Comparison of ENCODE assay signal across 8 cellular contexts in the genomic region with DNA sequence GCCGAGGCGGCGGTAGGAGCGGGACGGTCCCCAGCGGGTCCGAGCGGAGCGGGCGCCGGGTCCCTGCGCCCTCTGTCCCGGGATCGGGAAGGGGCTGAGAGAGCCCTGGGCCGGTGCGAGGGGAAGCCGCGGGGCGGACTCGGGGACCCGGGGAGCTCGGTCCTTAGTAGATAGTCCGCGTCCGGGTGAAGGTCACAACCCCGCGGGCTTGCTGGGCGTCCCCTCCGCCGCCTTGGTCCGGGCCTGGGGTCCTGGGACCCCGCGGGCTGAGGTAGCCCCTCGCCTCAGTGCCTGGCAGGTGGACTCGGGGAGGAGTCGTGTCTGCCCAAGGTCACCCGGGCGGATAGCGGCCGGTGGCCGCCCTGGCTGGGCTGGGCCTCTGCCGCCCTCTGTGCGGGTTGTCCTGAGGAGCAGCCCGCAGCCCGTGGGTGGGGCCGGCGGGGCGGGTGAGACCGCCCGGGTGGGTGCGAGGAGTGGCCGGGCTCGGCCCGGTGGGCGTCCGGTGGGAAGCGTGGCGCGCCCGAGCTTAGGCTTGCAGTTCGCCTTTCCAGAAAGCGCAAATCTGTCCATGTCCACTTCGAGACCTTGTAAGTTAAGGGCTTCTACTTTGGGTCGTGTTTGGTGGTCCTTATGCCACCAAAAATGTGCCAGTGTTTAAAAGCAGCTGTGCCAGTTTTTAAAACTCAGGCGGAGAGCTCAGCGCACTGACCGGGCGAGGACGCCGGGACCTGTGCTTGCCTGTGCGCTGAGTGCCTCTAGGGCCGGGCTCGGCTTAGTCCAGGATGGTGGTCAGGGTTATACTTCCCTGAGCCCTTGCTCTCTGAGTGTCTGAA. TPM values are rescaled to one million over a fixed set of nuclear protein-coding genes. Genes with fewer than 3 reads are reported as not detected.
DNase-seq lines count a peak whose midpoint lies in the region; ATAC-seq, FAIRE-seq and TF ChIP-seq lines count a peak whose summit lies in the region.

No MANE protein-coding gene starts in this region.

- no peaks in the 10 kb centered on the region for H3K9me1 ChIP-seq in keratinocyte (ENCODE audit: control insufficient read depth, extremely low read depth, insufficient read depth, low read length)

- ATAC-seq in GM18867 (IDR thresholded peaks at IDR 0.05; ENCODE audit: unreplicated experiment), result peak; percentile 35
- ATAC-seq in HG03097 (IDR thresholded peaks at IDR 0.05; ENCODE audit: low FRiP score, unreplicated experiment), result peak; percentile 5

- TF ChIP-seq CTCF in AG09309 (IDR thresholded peaks at IDR 0.05; ENCODE audit: control insufficient read depth, insufficient read depth, low read depth, low read length, missing control alignments) (no peak), brain (conservative IDR thresholded peaks at IDR 0.05) (no peak), keratinocyte (optimal IDR thresholded peaks at IDR 0.05 in 1 of 3, IDR thresholded peaks at IDR 0.05 in 1 of 3, conservative IDR thresholded peaks at IDR 0.05 in 1 of 3; ENCODE audit: extremely low read depth in 1 of 3, insufficient read depth in 2 of 3, low read length in 3 of 3) (no peak), spleen (IDR thresholded peaks at IDR 0.05 in 8 of 11, conservative IDR thresholded peaks at IDR 0.05 in 3 of 11) (no peak)

- H3K4me1 ChIP-seq in keratinocyte (ENCODE audit: control insufficient read depth, extremely low read depth, insufficient read depth, low read length) (peaks cover 10% of the 10 kb centered on the region), spleen (peaks cover 20 to 83% (median 63%) of the 10 kb centered on the region in 6 donors)

- H3K79me2 ChIP-seq in keratinocyte (ENCODE audit: control insufficient read depth, insufficient read depth, low read length), result peaks cover 70% of the 10 kb centered on the region

- no peak for FAIRE-seq in RCC 7860 (lab: Jason Lieb, UNC)
- no peak for FAIRE-seq in keratinocyte (lab: Jason Lieb, UNC)

- H3K27me3 ChIP-seq in keratinocyte (ENCODE audit: control insufficient read depth, extremely low read depth, insufficient read depth, low read length), result no peaks in the 10 kb centered on the region
- no peaks in the 10 kb centered on the region for H3K27me3 ChIP-seq in spleen (replicated peaks in 1 of 7)

- 0 to 1% (median 0%) methylated on average over 25 to 73 of the region's 73 CpGs for WGBS in spleen, 5 donors

- intact Hi-C loops in spleen (cut with DNase I; ENCODE audit: low total_unique reads), result no loop called here

- H2AFZ ChIP-seq in keratinocyte (ENCODE audit: control insufficient read depth, low read length), result peak overlapping the region; percentile 15

- H3K9me3 ChIP-seq in keratinocyte (ENCODE audit: control insufficient read depth, low read depth, low read length) (no peaks in the 10 kb centered on the region), spleen (no peaks in the 10 kb centered on the region)

- H3K4me2 ChIP-seq in keratinocyte (ENCODE audit: control insufficient read depth, extremely low read depth, insufficient read depth, low read depth, low read length), result peak overlapping the region; percentile 78

- DNase-seq in AG09309 (ENCODE audit: low read depth) (no peak), RCC 7860 (ENCODE audit: low spot score) (peak; percentile 30), keratinocyte (ENCODE audit: low read depth, low spot score) (no peak), spleen (peak; percentile 91), NCI-H2196 treated with DMSO at 0.1 percent for 48 hours (lab: John Stamatoyannopoulos, UW; ENCODE audit: unreplicated experiment) (no peak)

- dilution Hi-C loops in keratinocyte (cut with MboI; ENCODE audit: extremely low pct_ligation_motif_present, low sequenced_read_pairs), result no loop called here

- peak overlapping the region; percentile 75 for H3K27ac ChIP-seq in keratinocyte (ENCODE audit: control insufficient read depth, insufficient read depth, low read length)
- peak overlapping the region; percentile 90 to 97 (median 92) for H3K27ac ChIP-seq in spleen

- TF ChIP-seq POLR2A in spleen (IDR thresholded peaks at IDR 0.05), result no peak

- H3K4me3 Mint-ChIP-seq in brain, result peak overlapping the region; percentile 96 to 99 (median 97)

- peaks cover 2% of the 10 kb centered on the region for H4K20me1 ChIP-seq in keratinocyte (ENCODE audit: control insufficient read depth, extremely low read depth, insufficient read depth, low read length)

- H3K4me3 ChIP-seq in AG09309 (ENCODE audit: control insufficient read depth, low read depth, low read length), result peak overlapping the region; percentile 82
- H3K4me3 ChIP-seq in keratinocyte (ENCODE audit: control insufficient read depth in 2 of 3, extremely low read depth in 1 of 3, insufficient read depth in 2 of 3, low read depth in 1 of 3, low read length in 3 of 3), result peak overlapping the region; percentile 62 to 99 (median 89)
- H3K4me3 ChIP-seq in spleen, result peak overlapping the region; percentile 82 to 98 (median 88)

- peaks cover 0 to 6% (median 0%) of the 10 kb centered on the region in 5 experiments for H3K9me3 Mint-ChIP-seq in brain

- peak overlapping the region; percentile 87 for H3K9ac ChIP-seq in keratinocyte (ENCODE audit: control insufficient read depth, extremely low read depth, insufficient read depth, low read length)

- no peaks in the 10 kb centered on the region for H3K27me3 Mint-ChIP-seq in brain

- H3K4me1 Mint-ChIP-seq in brain, result peaks cover 72% of the 10 kb centered on the region

- peaks cover 33% of the 10 kb centered on the region for H3K36me3 Mint-ChIP-seq in brain

- H3K27ac Mint-ChIP-seq in brain, result peak overlapping the region; percentile 93 to 96 (median 95)

- H3K36me3 ChIP-seq in keratinocyte (ENCODE audit: control insufficient read depth in 2 of 2, extremely low read depth in 1 of 2, insufficient read depth in 2 of 2, low read length in 2 of 2) (peaks cover 2 to 8% of the 10 kb centered on the region in 2 experiments), spleen (peaks cover 0 to 18% (median 3%) of the 10 kb centered on the region in 6 donors)

RNA-seq across cellular contexts. Expression of gene SDHA, which starts 0.6 kb away (rescaled TPM):
- polyA plus RNA-seq in brain (ENCODE audit: insufficient read depth, low read depth, low replicate concordance) (172 TPM), keratinocyte (118 to 179 TPM (median 178 TPM) in 3 replicates), spleen (10 to 100 TPM; 58.6 to 86.0 (median 62.3) TPM)
- 79.2 TPM for polyA plus RNA-seq in keratinocyte (2011; ENCODE audit: low read depth)
- 93.4 and 117 TPM in 2 replicates for polyA plus RNA-seq in keratinocyte (2011; cell fraction: cytosol; rRNA removed)
- polyA plus RNA-seq in keratinocyte (2011; cell fraction: nucleus; rRNA removed), result 213 and 214 TPM in 2 replicates
- 133 and 179 TPM in 2 replicates for polyA plus RNA-seq in keratinocyte (2012; ENCODE audit: low replicate concordance)
- 232 to 318 TPM (median 239 TPM) in 3 replicates for polyA minus RNA-seq in keratinocyte
- 144 TPM for polyA minus RNA-seq in keratinocyte (2011; cell fraction: cytosol; rRNA and poly(A)+ RNA removed)
- 112 and 144 TPM in 2 replicates for polyA minus RNA-seq in keratinocyte (2011; cell fraction: nucleus; rRNA and poly(A)+ RNA removed)
- total RNA-seq in spleen, result 100 to 1,000 TPM in 6 of 7 donors, 10 to 100 TPM in 1; 91.9 to 135 (median 122) TPM

RNA-seq across cellular contexts. Expression of gene CCDC127, which starts 0.7 kb away (rescaled TPM):
- polyA plus RNA-seq in brain (ENCODE audit: insufficient read depth, low read depth, low replicate concordance), result 7.5 TPM
- 4.6 to 5.7 TPM (median 4.9 TPM) in 3 replicates for polyA plus RNA-seq in keratinocyte
- polyA plus RNA-seq in keratinocyte (2011; ENCODE audit: low read depth), result 5.7 TPM
- polyA plus RNA-seq in keratinocyte (2011; cell fraction: cytosol; rRNA removed), result 4.1 TPM in 2 replicates
- 10.1 and 11.2 TPM in 2 replicates for polyA plus RNA-seq in keratinocyte (2011; cell fraction: nucleus; rRNA removed)
- polyA plus RNA-seq in keratinocyte (2012; ENCODE audit: low replicate concordance), result 3.9 and 5.3 TPM in 2 replicates
- polyA minus RNA-seq in keratinocyte, result 2.8 to 4.7 TPM (median 3.9 TPM) in 3 replicates
- 3.6 TPM for polyA minus RNA-seq in keratinocyte (2011; cell fraction: cytosol; rRNA and poly(A)+ RNA removed)
- 4.2 and 6.7 TPM in 2 replicates for polyA minus RNA-seq in keratinocyte (2011; cell fraction: nucleus; rRNA and poly(A)+ RNA removed)
- total RNA-seq in spleen, result 1 to 10 TPM; 2.8 to 8.9 (median 5.7) TPM
- polyA plus RNA-seq in spleen, result 1 to 10 TPM; 1.2 to 2.6 (median 1.8) TPM

RNA-seq across cellular contexts. Expression of gene LRRC14B, which starts 27.4 kb away (rescaled TPM):
- 0.68 TPM for polyA plus RNA-seq in brain (ENCODE audit: insufficient read depth, low read depth, low replicate concordance)
- not detected in 3 replicates for polyA plus RNA-seq in keratinocyte
- polyA plus RNA-seq in keratinocyte (2011; ENCODE audit: low read depth), result not detected
- polyA plus RNA-seq in keratinocyte (2011; cell fraction: cytosol; rRNA removed), result not detected in 2 replicates
- not detected in 2 replicates for polyA plus RNA-seq in keratinocyte (2011; cell fraction: nucleus; rRNA removed)
- not detected in 2 replicates for polyA plus RNA-seq in keratinocyte (2012; ENCODE audit: low replicate concordance)
- polyA minus RNA-seq in keratinocyte, result not detected in 3 replicates
- polyA minus RNA-seq in keratinocyte (2011; cell fraction: cytosol; rRNA and poly(A)+ RNA removed), result not detected
- polyA minus RNA-seq in keratinocyte (2011; cell fraction: nucleus; rRNA and poly(A)+ RNA removed), result not detected in 2 replicates
- total RNA-seq in spleen, result not detected
- under 1 TPM in 1 of 3 donors, not detected in 2; 0.10 TPM for polyA plus RNA-seq in spleen

RNA-seq across cellular contexts. Expression of gene PDCD6, which starts 52.8 kb away (rescaled TPM):
- polyA plus RNA-seq in brain (ENCODE audit: insufficient read depth, low read depth, low replicate concordance), result 163 TPM
- polyA plus RNA-seq in keratinocyte, result 276 to 329 TPM (median 309 TPM) in 3 replicates
- 118 TPM for polyA plus RNA-seq in keratinocyte (2011; ENCODE audit: low read depth)
- polyA plus RNA-seq in keratinocyte (2011; cell fraction: cytosol; rRNA removed), result 264 and 313 TPM in 2 replicates
- polyA plus RNA-seq in keratinocyte (2011; cell fraction: nucleus; rRNA removed), result 201 and 202 TPM in 2 replicates
- polyA plus RNA-seq in keratinocyte (2012; ENCODE audit: low replicate concordance), result 192 and 230 TPM in 2 replicates
- polyA minus RNA-seq in keratinocyte, result 225 to 246 TPM (median 233 TPM) in 3 replicates
- 130 TPM for polyA minus RNA-seq in keratinocyte (2011; cell fraction: cytosol; rRNA and poly(A)+ RNA removed)
- polyA minus RNA-seq in keratinocyte (2011; cell fraction: nucleus; rRNA and poly(A)+ RNA removed), result 51.4 and 70.7 TPM in 2 replicates
- total RNA-seq in spleen, result 100 to 1,000 TPM in 3 of 7 donors, 10 to 100 TPM in 4; 74.1 to 106 (median 96.9) TPM
- polyA plus RNA-seq in spleen, result 100 to 1,000 TPM; 102 to 158 (median 127) TPM

Comparison
In these comparisons a context has a peak if more than half of its experiments do, and no peak if none do; other contexts are left out.
1. DNase-seq: peak in RCC 7860 (single experiment) and spleen (single experiment); none in AG09309 (single experiment), keratinocyte (single experiment) and NCI-H2196 treated with DMSO at 0.1 percent for 48 hours (single experiment).
2. Peak in every context shown above with its lines, with median percentiles within 50 percentile points of each other: H3K4me3 ChIP-seq.